ENCODE assay signal across 19 cellular contexts in the genomic region with DNA sequence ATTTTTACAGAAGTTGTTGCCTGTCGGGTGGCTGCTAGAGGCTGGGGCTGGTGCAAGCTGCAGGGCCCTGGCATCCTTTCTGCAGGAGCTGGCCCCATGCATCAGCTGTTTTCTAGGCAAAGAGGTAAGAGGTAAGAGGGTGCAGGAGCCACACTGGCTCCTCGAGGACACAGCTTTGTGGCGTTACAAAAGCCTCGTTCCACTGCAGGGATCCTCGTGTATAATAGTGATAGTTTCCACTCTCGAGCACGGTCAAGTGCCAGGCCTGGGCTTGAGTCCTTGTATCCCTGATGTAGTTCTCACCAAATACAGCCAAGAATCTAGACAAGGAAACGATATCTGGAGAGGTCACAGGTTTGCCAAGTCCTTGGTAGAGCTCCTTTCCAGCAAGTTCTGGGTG. TPM values are rescaled to one million over a fixed set of nuclear protein-coding genes. Genes with fewer than 3 reads are reported as not detected.
"Had no signal": no experiment of that assay in that cellular context is flagged by ENCODE, and none has a peak within 500 bp of the region (broad histone marks: within the 10 kb centered on the region; RNA-seq: fewer than 3 reads in every experiment).

No MANE protein-coding gene starts in this region.

- H3K9me3 ChIP-seq: adrenal gland, ascending aorta, body of pancreas had no signal

- H3K27ac Mint-ChIP-seq: activated CD8-positive, alpha-beta T cell treated with anti-CD3 and anti-CD28 coated beads for 36 hours; activated naive CD8-positive, alpha-beta T cell treated with anti-CD3 and anti-CD28 coated beads, Interleukin-2, amount 10 ng/mL, durations not matched to agents 7 days and 5 days; T-helper 1 cell treated with Interleukin-12 subunit alpha and Interleukin-12 subunit beta and Interleukin-4 antibody, amounts not matched to agents 30 μg/mL and 1 μg/mL, for 36 hours had no signal

- H3K4me1 ChIP-seq: ascending aorta, body of pancreas had no signal

- H3K4me1 Mint-ChIP-seq: central memory CD8-positive, alpha-beta T cell had no signal

- ATAC-seq: activated CD8-positive, alpha-beta T cell treated with anti-CD3 and anti-CD28 coated beads for 36 hours; body of pancreas; PC-3 had no signal

- H3K36me3 ChIP-seq: ascending aorta had no signal

- H3K4me3 Mint-ChIP-seq: activated CD8-positive, alpha-beta T cell treated with anti-CD3 and anti-CD28 coated beads for 36 hours; activated naive CD8-positive, alpha-beta T cell treated with anti-CD3 and anti-CD28 coated beads, Interleukin-2, amount 10 ng/mL, durations not matched to agents 7 days and 5 days; central memory CD8-positive, alpha-beta T cell; T-helper 1 cell treated with Interleukin-12 subunit alpha and Interleukin-12 subunit beta and Interleukin-4 antibody, amounts not matched to agents 30 μg/mL and 1 μg/mL, for 36 hours had no signal

- H3K27me3 ChIP-seq: adrenal gland, ascending aorta, body of pancreas had no signal

- H3K9me3 Mint-ChIP-seq: activated CD8-positive, alpha-beta T cell treated with anti-CD3 and anti-CD28 coated beads for 36 hours; activated naive CD8-positive, alpha-beta T cell treated with anti-CD3 and anti-CD28 coated beads, Interleukin-2, amount 10 ng/mL, durations not matched to agents 7 days and 5 days; central memory CD8-positive, alpha-beta T cell; T-helper 1 cell treated with Interleukin-12 subunit alpha and Interleukin-12 subunit beta and Interleukin-4 antibody, amounts not matched to agents 30 μg/mL and 1 μg/mL, for 36 hours had no signal

- H3K36me3 Mint-ChIP-seq: activated naive CD8-positive, alpha-beta T cell treated with anti-CD3 and anti-CD28 coated beads, Interleukin-2, amount 10 ng/mL, durations not matched to agents 7 days and 5 days had no signal

- H3K4me3 ChIP-seq: adrenal gland, ascending aorta, body of pancreas, K562 had no signal

- H3K27ac ChIP-seq: adrenal gland, ascending aorta, body of pancreas had no signal

- DNase-seq: activated CD4-positive, alpha-beta T cell treated with anti-CD3 and anti-CD28 coated beads, Interleukin-2, amount 50 U/mL, for 1 hour; activated CD4-positive, CD25-positive, alpha-beta regulatory T cell; activated CD8-positive, alpha-beta memory T cell treated with anti-CD3 and anti-CD28 coated beads, Interleukin-2, amount 50 U/mL, for 4 hours; activated CD8-positive, alpha-beta T cell treated with anti-CD3 and anti-CD28 coated beads for 36 hours; activated naive CD4-positive, alpha-beta T cell treated with anti-CD3 and anti-CD28 coated beads, Interleukin-2, amount 50 U/mL, for 16 hours; activated naive CD8-positive, alpha-beta T cell treated with anti-CD3 and anti-CD28 coated beads, Interleukin-2, amount 10 ng/mL, durations not matched to agents 7 days and 5 days; body of pancreas; NCI-H1105; NCI-H1436; NCI-H1694 treated with DMSO at 0.1 percent for 48 hours; NCI-H2029 treated with DMSO at 0.1 percent for 48 hours; NCI-H446; PC-3; SHP77 treated with DMSO at 0.1 percent for 48 hours had no signal

RNA-seq across cellular contexts. Expression of a gene that starts 33.2 kb away (rescaled TPM):
- total RNA-seq: activated CD8-positive, alpha-beta T cell treated with anti-CD3 and anti-CD28 coated beads for 36 hours; activated naive CD8-positive, alpha-beta T cell treated with anti-CD3 and anti-CD28 coated beads, Interleukin-2, amount 10 ng/mL, durations not matched to agents 7 days and 5 days had no signal
